2 cellular contexts compared by ENCODE assay signal in genomic region chr5:140602165-140602564, GRCh38.
TF ChIP-seq lines count a peak whose summit lies in the region.

No MANE protein-coding gene starts in this region.

TF ChIP-seq in liver, 16 proteins besides CTCF, POLR2A, EP300 and RAD21:
- TF ChIP-seq ATF3 (IDR thresholded peaks at IDR 0.05) = no peak

TF ChIP-seq in HepG2, 621 proteins besides CTCF, POLR2A, EP300 and RAD21:
- TF ChIP-seq ZFP90 (CRISPR knock-in tag; IDR thresholded peaks at IDR 0.05; ENCODE audit: borderline replicate concordance) = no peak
- TF ChIP-seq LCORL (IDR thresholded peaks at IDR 0.05) = no peak
- no peak for TF ChIP-seq LCORL (CRISPR knock-in tag; IDR thresholded peaks at IDR 0.05)
- TF ChIP-seq ZNF33A (CRISPR knock-in tag; IDR thresholded peaks at IDR 0.05; ENCODE audit: borderline replicate concordance) = no peak
- no peak for TF ChIP-seq CHCHD3 (CRISPR knock-in tag; IDR thresholded peaks at IDR 0.05)
- TF ChIP-seq ZNF367 (CRISPR knock-in tag; IDR thresholded peaks at IDR 0.05; ENCODE audit: borderline replicate concordance) = no peak
- no peak for TF ChIP-seq ZNF281 (CRISPR knock-in tag; IDR thresholded peaks at IDR 0.05; ENCODE audit: borderline replicate concordance)
- no peak for TF ChIP-seq ZSCAN12 (CRISPR knock-in tag; IDR thresholded peaks at IDR 0.05)
- TF ChIP-seq ZNF407 (CRISPR knock-in tag; IDR thresholded peaks at IDR 0.05; ENCODE audit: not compliant biosample characterization) = no peak
- TF ChIP-seq DRAP1 (CRISPR knock-in tag; IDR thresholded peaks at IDR 0.05) = no peak
- TF ChIP-seq RBM39 (IDR thresholded peaks at IDR 0.05; ENCODE audit: low read depth, low read length, poor library complexity, severe bottlenecking) = no peak
- TF ChIP-seq ZBTB43 (CRISPR knock-in tag; conservative IDR thresholded peaks at IDR 0.05) = no peak
- TF ChIP-seq ZNF44 (CRISPR knock-in tag; IDR thresholded peaks at IDR 0.05) = no peak
- no peak for TF ChIP-seq KLF16 (CRISPR knock-in tag; IDR thresholded peaks at IDR 0.05)
- TF ChIP-seq TIGD3 (CRISPR knock-in tag; IDR thresholded peaks at IDR 0.05; ENCODE audit: borderline replicate concordance) = no peak
- TF ChIP-seq ZNF746 (CRISPR knock-in tag; IDR thresholded peaks at IDR 0.05) = no peak
- TF ChIP-seq SALL2 (CRISPR knock-in tag; IDR thresholded peaks at IDR 0.05) = no peak
- no peak for TF ChIP-seq HNRNPLL (IDR thresholded peaks at IDR 0.05; ENCODE audit: low read depth, low read length, poor library complexity, severe bottlenecking)
